In genomic region chr19:38329651-38330050, GRCh38 we compare ENCODE assay signal across 22 cellular contexts. TPM values are rescaled to one million over a fixed set of nuclear protein-coding genes. Genes with fewer than 3 reads are reported as not detected.
"Had no signal": no experiment of that assay in that cellular context is flagged by ENCODE, and none has a peak within 500 bp of the region (broad histone marks: within the 10 kb centered on the region; RNA-seq: fewer than 3 reads in every experiment).

No MANE protein-coding gene starts in this region.

- ATAC-seq: activated CD4-positive, CD25-positive, alpha-beta regulatory T cell treated with anti-CD3 and anti-CD28 coated beads, Interleukin-2, amount 50 U/mL, for 24 hours; activated CD8-positive, alpha-beta memory T cell treated with anti-CD3 and anti-CD28 coated beads, Interleukin-2, amount 10 ng/mL, durations not matched to agents 7 days and 5 days had no signal

- H3K36me3 ChIP-seq: breast epithelium had no signal

- DNase-seq: activated CD4-positive, alpha-beta T cell treated with anti-CD3 and anti-CD28 coated beads for 48 hours; activated CD4-positive, alpha-beta T cell treated with anti-CD3 and anti-CD28 coated beads, Interleukin-2, amount 50 U/mL, for 48 hours; activated CD8-positive, alpha-beta memory T cell treated with anti-CD3 and anti-CD28 coated beads, Interleukin-2, amount 10 ng/mL, durations not matched to agents 7 days and 5 days; activated gamma-delta T cell treated with Interleukin-2 at 50 U/mL for 16 hours; activated naive CD4-positive, alpha-beta T cell treated with anti-CD3 and anti-CD28 coated beads, Interleukin-2, amount 10 ng/mL, durations not matched to agents 7 days and 5 days; activated T-cell treated with anti-CD3 and anti-CD28 coated beads, Interleukin-2, amount 50 U/mL, for 24 hours; aorta; caudate nucleus; MG63; MV-4-11; NCI-H1092 treated with DMSO at 0.1 percent for 48 hours; NCI-H1417 treated with DMSO at 0.1 percent for 48 hours; NCI-H1694 treated with DMSO at 0.1 percent for 48 hours; NCI-H2029 treated with DMSO at 0.1 percent for 48 hours; NCI-H510A treated with DMSO at 0.1 percent for 48 hours; NCI-H69; NK-92 treated with Interleukin-12 subunit alpha and Interleukin-12 subunit beta, amount 100 ng/mL, for 24 hours; SHP77 treated with DMSO at 0.1 percent for 48 hours had no signal

- H3K4me1 Mint-ChIP-seq: activated CD8-positive, alpha-beta memory T cell treated with anti-CD3 and anti-CD28 coated beads, Interleukin-2, amount 10 ng/mL, durations not matched to agents 7 days and 5 days; activated naive CD4-positive, alpha-beta T cell treated with anti-CD3 and anti-CD28 coated beads, Interleukin-2, amount 10 ng/mL, durations not matched to agents 7 days and 5 days had no signal

- H3K27me3 ChIP-seq: breast epithelium, MG63 had no signal

- H3K4me3 ChIP-seq: breast epithelium, MG63 had no signal

- H3K9me3 Mint-ChIP-seq: activated naive CD4-positive, alpha-beta T cell treated with anti-CD3 and anti-CD28 coated beads, Interleukin-2, amount 10 ng/mL, durations not matched to agents 7 days and 5 days; activated T-cell treated with anti-CD3 and anti-CD28 coated beads, Interleukin-2, amount 50 U/mL, for 24 hours; T-helper 1 cell treated with Interleukin-12 subunit alpha and Interleukin-12 subunit beta and Interleukin-4 antibody, amounts not matched to agents 30 μg/mL and 1 μg/mL, for 36 hours had no signal

- H3K27ac Mint-ChIP-seq: activated CD8-positive, alpha-beta memory T cell treated with anti-CD3 and anti-CD28 coated beads, Interleukin-2, amount 10 ng/mL, durations not matched to agents 7 days and 5 days; activated naive CD4-positive, alpha-beta T cell treated with anti-CD3 and anti-CD28 coated beads, Interleukin-2, amount 10 ng/mL, durations not matched to agents 7 days and 5 days; activated T-cell treated with anti-CD3 and anti-CD28 coated beads, Interleukin-2, amount 50 U/mL, for 24 hours; T-helper 1 cell treated with Interleukin-12 subunit alpha and Interleukin-12 subunit beta and Interleukin-4 antibody, amounts not matched to agents 30 μg/mL and 1 μg/mL, for 36 hours had no signal

- H3K4me1 ChIP-seq: breast epithelium had no signal

- H3K27me3 Mint-ChIP-seq: activated CD8-positive, alpha-beta memory T cell treated with anti-CD3 and anti-CD28 coated beads, Interleukin-2, amount 10 ng/mL, durations not matched to agents 7 days and 5 days; activated naive CD4-positive, alpha-beta T cell treated with anti-CD3 and anti-CD28 coated beads, Interleukin-2, amount 10 ng/mL, durations not matched to agents 7 days and 5 days; activated T-cell treated with anti-CD3 and anti-CD28 coated beads, Interleukin-2, amount 50 U/mL, for 24 hours had no signal

- H3K27ac ChIP-seq: breast epithelium had no signal

- H3K9me3 ChIP-seq: breast epithelium, MG63 had no signal

- H3K4me3 Mint-ChIP-seq: activated CD8-positive, alpha-beta memory T cell treated with anti-CD3 and anti-CD28 coated beads, Interleukin-2, amount 10 ng/mL, durations not matched to agents 7 days and 5 days; activated naive CD4-positive, alpha-beta T cell treated with anti-CD3 and anti-CD28 coated beads, Interleukin-2, amount 10 ng/mL, durations not matched to agents 7 days and 5 days; activated T-cell treated with anti-CD3 and anti-CD28 coated beads, Interleukin-2, amount 50 U/mL, for 24 hours; T-helper 1 cell treated with Interleukin-12 subunit alpha and Interleukin-12 subunit beta and Interleukin-4 antibody, amounts not matched to agents 30 μg/mL and 1 μg/mL, for 36 hours had no signal

RNA-seq across cellular contexts. Expression of gene C19orf33, which starts 25.6 kb away (rescaled TPM):
- total RNA-seq: activated CD8-positive, alpha-beta memory T cell treated with anti-CD3 and anti-CD28 coated beads, Interleukin-2, amount 10 ng/mL, durations not matched to agents 7 days and 5 days; SK-MEL-5 had no signal
